32 cellular contexts compared by ENCODE assay signal in the genomic region with DNA sequence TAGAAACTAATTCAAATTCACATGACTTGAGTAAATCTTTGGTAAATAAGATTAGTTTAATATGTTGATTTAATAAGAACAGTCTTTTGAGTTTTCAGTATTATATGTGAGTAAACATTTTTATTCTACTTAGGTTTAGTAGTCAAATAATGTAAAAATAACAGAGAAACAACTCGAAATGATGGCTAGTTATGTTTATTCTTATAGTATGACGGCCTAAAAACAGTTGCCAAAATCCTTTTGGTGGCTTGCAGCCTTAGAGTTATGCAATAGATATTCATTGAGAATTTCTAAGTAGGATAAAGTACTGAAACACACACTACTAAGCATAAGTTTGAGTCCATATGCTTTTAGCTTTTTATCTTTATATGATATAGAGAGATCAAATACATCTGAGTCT.
"Had no signal": no experiment of that assay in that cellular context is flagged by ENCODE, and none has a peak within 500 bp of the region (broad histone marks: within the 10 kb centered on the region; RNA-seq: fewer than 3 reads in every experiment).

No MANE protein-coding gene starts in this region.

- ATAC-seq: activated CD4-positive, CD25-positive, alpha-beta regulatory T cell treated with anti-CD3 and anti-CD28 coated beads, Interleukin-2, amount 50 U/mL, for 24 hours; activated CD8-positive, alpha-beta T cell treated with anti-CD3 and anti-CD28 coated beads for 36 hours; activated T-cell treated with anti-CD3 and anti-CD28 coated beads, Interleukin-2, amount 50 U/mL, for 4 hours; activated T-helper 17 cell treated with anti-CD3 and anti-CD28 coated beads, Interleukin-2, amount 50 U/mL, for 72 hours; esophagus mucosa; gastroesophageal sphincter; heart right ventricle had no signal

- H2AFZ ChIP-seq: hepatocyte had no signal

- H3K36me3 Mint-ChIP-seq: activated naive CD8-positive, alpha-beta T cell had no signal

- H3K27me3 Mint-ChIP-seq: activated B cell treated with CpG ODN at 0.5 μM for 24 hours; activated CD8-positive, alpha-beta T cell treated with anti-CD3 and anti-CD28 coated beads for 36 hours; activated T-helper 17 cell treated with anti-CD3 and anti-CD28 coated beads, Interleukin-2, amount 50 U/mL, for 72 hours; central memory CD8-positive, alpha-beta T cell; dendritic cell treated with granulocyte-macrophage colony-stimulating factor and Interleukin-4, amounts not matched to agents 40 ng/mL and 50 ng/mL, for 4 days had no signal

- H3K27ac ChIP-seq: brain microvascular endothelial cell, coronary artery, dorsolateral prefrontal cortex, gastroesophageal sphincter, heart right ventricle, hepatocyte, WERI-Rb-1 had no signal

- H3K4me3 ChIP-seq: coronary artery, dorsolateral prefrontal cortex, gastroesophageal sphincter, heart right ventricle, hepatocyte had no signal

- H3K4me1 Mint-ChIP-seq: activated B cell treated with CpG ODN at 0.5 μM for 24 hours; activated T-helper 17 cell treated with anti-CD3 and anti-CD28 coated beads, Interleukin-2, amount 50 U/mL, for 72 hours; central memory CD8-positive, alpha-beta T cell had no signal

- H3K9me3 ChIP-seq: gastroesophageal sphincter, heart right ventricle had no signal

- H3K27ac Mint-ChIP-seq: activated B cell treated with CpG ODN at 0.5 μM for 24 hours; activated CD8-positive, alpha-beta T cell treated with anti-CD3 and anti-CD28 coated beads for 36 hours; activated naive CD8-positive, alpha-beta T cell; activated T-helper 17 cell treated with anti-CD3 and anti-CD28 coated beads, Interleukin-2, amount 50 U/mL, for 72 hours; dendritic cell treated with granulocyte-macrophage colony-stimulating factor and Interleukin-4, amounts not matched to agents 40 ng/mL and 50 ng/mL, for 4 days; endodermal cell had no signal

- DNase-seq: activated B cell treated with CpG ODN at 0.5 μM for 24 hours; activated CD4-positive, alpha-beta T cell treated with anti-CD3 and anti-CD28 coated beads for 48 hours; activated CD4-positive, alpha-beta T cell treated with anti-CD3 and anti-CD28 coated beads, Interleukin-2, amount 50 U/mL, for 1 hour; activated CD4-positive, alpha-beta T cell treated with anti-CD3 and anti-CD28 coated beads, Interleukin-2, amount 50 U/mL, for 48 hours; activated CD8-positive, alpha-beta memory T cell treated with anti-CD3 and anti-CD28 coated beads for 24 hours; activated CD8-positive, alpha-beta T cell treated with anti-CD3 and anti-CD28 coated beads for 36 hours; activated effector memory CD4-positive, alpha-beta T cell treated with Interleukin-2 at 50 U/mL for 16 hours; activated gamma-delta T cell treated with Interleukin-2 at 50 U/mL for 16 hours; activated naive CD4-positive, alpha-beta T cell treated with anti-CD3 and anti-CD28 coated beads, Interleukin-2, amount 50 U/mL, for 16 hours; activated naive CD4-positive, alpha-beta T cell treated with Interleukin-2 at 50 U/mL for 16 hours; activated T-cell treated with anti-CD3 and anti-CD28 coated beads, Interleukin-2, amount 50 U/mL, for 4 hours; amniotic stem cell; anterior cingulate cortex; brain microvascular endothelial cell; dorsolateral prefrontal cortex; effector memory CD4-positive, alpha-beta T cell; endodermal cell; foreskin melanocyte; heart right ventricle; T-helper 2 cell; WERI-Rb-1 had no signal

- H3K4me3 Mint-ChIP-seq: activated B cell treated with CpG ODN at 0.5 μM for 24 hours; activated CD8-positive, alpha-beta T cell treated with anti-CD3 and anti-CD28 coated beads for 36 hours; activated naive CD8-positive, alpha-beta T cell; activated T-cell treated with anti-CD3 and anti-CD28 coated beads, Interleukin-2, amount 50 U/mL, for 4 hours; activated T-helper 17 cell treated with anti-CD3 and anti-CD28 coated beads, Interleukin-2, amount 50 U/mL, for 72 hours; central memory CD8-positive, alpha-beta T cell; dendritic cell treated with granulocyte-macrophage colony-stimulating factor and Interleukin-4, amounts not matched to agents 40 ng/mL and 50 ng/mL, for 4 days; endodermal cell had no signal

- H3K4me2 ChIP-seq: hepatocyte had no signal

- FAIRE-seq: astrocyte, bronchial epithelial cell had no signal

- H3K9me3 Mint-ChIP-seq: activated CD8-positive, alpha-beta T cell treated with anti-CD3 and anti-CD28 coated beads for 36 hours; dendritic cell treated with granulocyte-macrophage colony-stimulating factor and Interleukin-4, amounts not matched to agents 40 ng/mL and 50 ng/mL, for 4 days; endodermal cell had no signal

- H3K36me3 ChIP-seq: brain microvascular endothelial cell, gastroesophageal sphincter, heart right ventricle, WERI-Rb-1 had no signal

- H3K4me1 ChIP-seq: gastroesophageal sphincter had no signal

- H3K27me3 ChIP-seq: brain microvascular endothelial cell, dorsolateral prefrontal cortex, gastroesophageal sphincter, heart right ventricle, hepatocyte had no signal
